ENCODE assay signal across 17 cellular contexts in the genomic region with DNA sequence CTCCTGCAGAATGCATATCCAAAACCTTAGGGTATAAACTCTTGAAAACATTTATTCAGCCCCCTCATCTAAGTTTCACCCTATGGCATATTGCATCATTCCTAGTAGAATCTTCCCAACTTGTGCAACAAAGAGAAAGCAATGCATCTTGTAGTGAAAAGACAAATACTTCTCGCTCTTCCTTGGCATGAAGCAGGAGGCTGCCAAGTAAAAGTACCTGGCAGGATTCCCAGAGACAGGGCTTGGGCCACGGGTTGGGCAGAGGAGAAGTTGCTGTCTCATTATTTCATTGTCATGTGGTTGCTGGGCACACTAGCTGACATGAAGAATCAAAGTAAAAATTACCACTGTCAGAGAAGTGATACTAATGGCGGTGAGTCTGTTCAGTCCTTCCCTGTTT.
DNase-seq lines count a peak whose midpoint lies in the region; FAIRE-seq and TF ChIP-seq lines count a peak whose summit lies in the region.
"Had no signal": no experiment of that assay in that cellular context is flagged by ENCODE, and none has a peak within 500 bp of the region (broad histone marks: within the 10 kb centered on the region; RNA-seq: fewer than 3 reads in every experiment).

No MANE protein-coding gene starts in this region.

- H3K9me3 ChIP-seq in breast epithelium = no peaks in the 10 kb centered on the region
- no peaks in the 10 kb centered on the region for H3K9me3 ChIP-seq in kidney (ENCODE audit: control insufficient read depth in 1 of 2, low read length in 2 of 2)
- H3K9me3 ChIP-seq: pancreas, uterus had no signal

- intact Hi-C loops in breast epithelium (cut with DNase I; ENCODE audit: low total_unique reads) (no loop called here), kidney (cut with DNase I) (no loop called here)

- H3K4me1 ChIP-seq in breast epithelium (no peaks in the 10 kb centered on the region), kidney (ENCODE audit: control insufficient read depth in 1 of 2, insufficient read depth in 1 of 2, low read depth in 1 of 2, low read length in 2 of 2) (no peaks in the 10 kb centered on the region)
- H3K4me1 ChIP-seq: pancreas, uterus had no signal

- H3K27ac ChIP-seq in breast epithelium = no peak overlapping the region
- no peak overlapping the region for H3K27ac ChIP-seq in kidney (ENCODE audit: low read depth in 2 of 2, low read length in 2 of 2)
- H3K27ac ChIP-seq: hepatocyte, pancreas, uterus had no signal

- TF ChIP-seq CTCF in AG10803 (conservative IDR thresholded peaks at IDR 0.05; ENCODE audit: low read length) = no peak
- TF ChIP-seq CTCF in breast epithelium (IDR thresholded peaks at IDR 0.05) = no peak
- no peak for TF ChIP-seq CTCF in kidney (IDR thresholded peaks at IDR 0.05; ENCODE audit: borderline replicate concordance, extremely low read depth, insufficient read depth)
- TF ChIP-seq CTCF in D721Med (IDR thresholded peaks at IDR 0.05; ENCODE audit: insufficient read depth, missing control alignments) = no peak

- no peak overlapping the region for H3K9ac ChIP-seq in kidney (ENCODE audit: low read length in 2 of 2)

- DNase-seq in AG10803 (ENCODE audit: low read depth) = peak; percentile 3
- DNase-seq in M059J (ENCODE audit: low read depth) = peak; percentile 1
- peak; percentile 29 to 65 for DNase-seq in breast epithelium (ENCODE audit: low spot score in 2 of 2)
- DNase-seq in kidney = peak; percentile 59
- DNase-seq in activated gamma-delta T cell (lab: John Stamatoyannopoulos, UW) = no peak
- DNase-seq in activated naive CD4-positive, alpha-beta T cell treated with Interleukin-2 at 50 U/mL for 16 hours = no peak
- no peak for DNase-seq in D721Med (ENCODE audit: insufficient read length, low spot score)
- DNase-seq in NCI-H82 (lab: John Stamatoyannopoulos, UW) = no peak
- DNase-seq: activated CD4-positive, CD25-positive, alpha-beta regulatory T cell; HFFc6; NCI-H1105; NCI-H510A treated with DMSO at 0.1 percent for 48 hours; pancreas; stimulated activated naive CD4-positive, alpha-beta T cell treated with Interleukin-2 at 50 U/mL for 16 hours; uterus had no signal

- no peak for TF ChIP-seq POLR2A in breast epithelium (IDR thresholded peaks at IDR 0.05)

- H3K4me3 ChIP-seq in AG10803 (ENCODE audit: low read length) (no peak overlapping the region), breast epithelium (no peak overlapping the region), kidney (ENCODE audit: low read length in 2 of 2) (no peak overlapping the region)
- H3K4me3 ChIP-seq: hepatocyte, pancreas, uterus had no signal

- no peak for FAIRE-seq in kidney (lab: Jason Lieb, UNC)
- FAIRE-seq in D721Med (lab: Jason Lieb, UNC) = no peak
- FAIRE-seq: astrocyte, pancreas had no signal

- H3K27me3 ChIP-seq in breast epithelium = no peaks in the 10 kb centered on the region
- H3K27me3 ChIP-seq: hepatocyte, pancreas, uterus had no signal

- H3K36me3 ChIP-seq in breast epithelium (no peaks in the 10 kb centered on the region), kidney (ENCODE audit: control insufficient read depth in 1 of 2, insufficient read depth in 2 of 2, low read length in 2 of 2) (no peaks in the 10 kb centered on the region)
- H3K36me3 ChIP-seq: pancreas, uterus had no signal

Comparison
In these comparisons a context has a peak if more than half of its experiments do, and no peak if none do; other contexts are left out.
1. DNase-seq: peak in AG10803 (single experiment), M059J (single experiment), breast epithelium (2 of 2) and kidney (single experiment); none in activated gamma-delta T cell (single experiment), activated naive CD4-positive, alpha-beta T cell treated with Interleukin-2 at 50 U/mL for 16 hours (single experiment), D721Med (single experiment) and NCI-H82 (single experiment).